19 cellular contexts compared by ENCODE assay signal in the genomic region with DNA sequence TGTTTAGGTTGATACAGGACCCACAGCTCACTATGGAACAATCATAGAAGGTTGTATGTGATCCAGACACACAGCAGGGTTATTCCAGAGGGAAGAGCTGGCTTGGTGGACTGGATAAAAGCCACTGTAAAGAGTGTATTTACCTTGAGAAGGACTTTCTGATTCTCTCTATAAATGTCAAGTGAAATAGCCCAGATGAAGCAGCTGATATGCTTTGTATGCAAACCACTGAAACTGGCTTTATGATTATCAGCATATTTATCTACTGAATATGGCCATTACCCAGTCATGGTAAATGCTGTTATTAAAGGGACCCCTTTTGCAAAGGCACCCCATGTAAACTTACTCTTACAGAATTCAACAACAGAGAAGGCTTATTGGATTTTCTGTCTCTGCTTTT. TPM values are rescaled to one million over a fixed set of nuclear protein-coding genes. Genes with fewer than 3 reads are reported as not detected.
DNase-seq lines count a peak whose midpoint lies in the region; ATAC-seq, FAIRE-seq and TF ChIP-seq lines count a peak whose summit lies in the region.
"Had no signal": no experiment of that assay in that cellular context is flagged by ENCODE, and none has a peak within 500 bp of the region (broad histone marks: within the 10 kb centered on the region; RNA-seq: fewer than 3 reads in every experiment).

No MANE protein-coding gene starts in this region.

- DNase-seq in H54 (ENCODE audit: insufficient read length, low spot score) (no peak), LNCaP clone FGC (ENCODE audit: low read depth) (peak; percentile 41), astrocyte (ENCODE audit: low read depth) (no peak), sigmoid colon (no peak), hypothalamus (lab: John Stamatoyannopoulos, UW) (no peak), lower lobe of right lung (no peak), progenitor cell of endocrine pancreas (ENCODE audit: low spot score, unreplicated experiment) (no peak)
- DNase-seq: C1 segment of cervical spinal cord; Calu3; CD4-positive, alpha-beta memory T cell; COR-L47; DMS153; DND-41; GOT3; H7; HCEC 1CT had no signal

- H3K27me3 Mint-ChIP-seq in astrocyte (ENCODE audit: low read depth, unreplicated experiment): no peaks in the 10 kb centered on the region
- no peaks in the 10 kb centered on the region for H3K27me3 Mint-ChIP-seq in progenitor cell of endocrine pancreas
- H3K27me3 Mint-ChIP-seq: CD4-positive, alpha-beta memory T cell had no signal

- H3K27ac ChIP-seq in astrocyte (ENCODE audit: low read depth, low read length) (no peak overlapping the region), sigmoid colon (peak overlapping the region in 3 of 4 donors; percentile 65 to 70 (median 66)), lower lobe of right lung (no peak overlapping the region)

- H3K4me1 Mint-ChIP-seq in astrocyte (ENCODE audit: low read depth, unreplicated experiment) (peaks cover 6% of the 10 kb centered on the region), progenitor cell of endocrine pancreas (ENCODE audit: low read depth) (peaks cover 3% of the 10 kb centered on the region)
- H3K4me1 Mint-ChIP-seq: CD4-positive, alpha-beta memory T cell had no signal

- H2AFZ ChIP-seq in astrocyte (ENCODE audit: low read depth, low read length): no peak overlapping the region

- no peak overlapping the region for H3K9ac ChIP-seq in astrocyte (ENCODE audit: low read length)

- H3K36me3 ChIP-seq in astrocyte (ENCODE audit: insufficient read depth, low read length) (no peaks in the 10 kb centered on the region), sigmoid colon (no peaks in the 10 kb centered on the region), lower lobe of right lung (no peaks in the 10 kb centered on the region)

- ATAC-seq in lower lobe of right lung: no peak

- TF ChIP-seq EP300 in sigmoid colon (IDR thresholded peaks at IDR 0.05): peak in 1 of 4 donors; percentile 15

- no peak for TF ChIP-seq POLR2A in H54 (IDR thresholded peaks at IDR 0.05; ENCODE audit: low read depth, low read length)
- TF ChIP-seq POLR2A in sigmoid colon (IDR thresholded peaks at IDR 0.05): no peak

- no peaks in the 10 kb centered on the region for H3K9me3 ChIP-seq in astrocyte (ENCODE audit: insufficient read depth, low read depth, low read length)
- H3K9me3 ChIP-seq in sigmoid colon: no peaks in the 10 kb centered on the region
- no peaks in the 10 kb centered on the region for H3K9me3 ChIP-seq in lower lobe of right lung

- no peaks in the 10 kb centered on the region for H3K79me2 ChIP-seq in astrocyte (ENCODE audit: insufficient read depth, low read length)

- H3K27ac Mint-ChIP-seq in astrocyte (ENCODE audit: unreplicated experiment) (peak overlapping the region; percentile 41), progenitor cell of endocrine pancreas (no peak overlapping the region)

- no peak for TF ChIP-seq CTCF in LNCaP clone FGC (IDR thresholded peaks at IDR 0.05; ENCODE audit: control insufficient read depth, extremely low read depth, insufficient read depth)
- TF ChIP-seq CTCF in astrocyte (IDR thresholded peaks at IDR 0.05; ENCODE audit: insufficient read depth, low read depth, low read length): no peak
- TF ChIP-seq CTCF in sigmoid colon (IDR thresholded peaks at IDR 0.05): no peak
- TF ChIP-seq CTCF in lower lobe of right lung (IDR thresholded peaks at IDR 0.05): no peak
- TF ChIP-seq CTCF in progenitor cell of endocrine pancreas (IDR thresholded peaks at IDR 0.05; ENCODE audit: unreplicated experiment): no peak

- no peaks in the 10 kb centered on the region for H4K20me1 ChIP-seq in astrocyte (ENCODE audit: insufficient read depth, low read length)

- intact Hi-C loops in sigmoid colon (cut with DNase I): loop anchor here (5.0 kb wide), 1 partner anchor 66 kb away; no protein-coding TSS in a partner anchor
- intact Hi-C loops in lower lobe of right lung (cut with DNase I): no loop called here

- H3K4me3 ChIP-seq in LNCaP clone FGC (ENCODE audit: low read depth, low read length): no peak overlapping the region
- H3K4me3 ChIP-seq in astrocyte (ENCODE audit: insufficient read depth, low read depth, low read length): no peak overlapping the region
- H3K4me3 ChIP-seq in sigmoid colon: no peak overlapping the region
- H3K4me3 ChIP-seq in lower lobe of right lung: no peak overlapping the region

- no peaks in the 10 kb centered on the region for H3K4me1 ChIP-seq in astrocyte (ENCODE audit: insufficient read depth, low read length)
- H3K4me1 ChIP-seq in sigmoid colon: peaks cover 0 to 46% (median 11%) of the 10 kb centered on the region in 4 donors
- no peaks in the 10 kb centered on the region for H3K4me1 ChIP-seq in lower lobe of right lung

- peaks cover 3% of the 10 kb centered on the region for H3K36me3 Mint-ChIP-seq in astrocyte (ENCODE audit: low read depth, unreplicated experiment)
- peaks cover 1% of the 10 kb centered on the region for H3K36me3 Mint-ChIP-seq in progenitor cell of endocrine pancreas (ENCODE audit: insufficient read depth)
- H3K36me3 Mint-ChIP-seq: CD4-positive, alpha-beta memory T cell had no signal

- no peak overlapping the region for H3K4me3 Mint-ChIP-seq in astrocyte (ENCODE audit: unreplicated experiment)
- H3K4me3 Mint-ChIP-seq in progenitor cell of endocrine pancreas (ENCODE audit: low read depth): no peak overlapping the region
- H3K4me3 Mint-ChIP-seq: CD4-positive, alpha-beta memory T cell had no signal

- H3K4me2 ChIP-seq in astrocyte (ENCODE audit: low read length): no peak overlapping the region

- peak; percentile 62 for FAIRE-seq in H54 (lab: Jason Lieb, UNC)
- FAIRE-seq in astrocyte (lab: Jason Lieb, UNC): no peak
- FAIRE-seq: G401.6, GM12892 had no signal

- H3K27me3 ChIP-seq in astrocyte (ENCODE audit: insufficient read depth, low read length): no peaks in the 10 kb centered on the region
- H3K27me3 ChIP-seq in sigmoid colon: no peaks in the 10 kb centered on the region
- H3K27me3 ChIP-seq in lower lobe of right lung (ENCODE audit: low read depth): no peaks in the 10 kb centered on the region

- no peaks in the 10 kb centered on the region for H3K9me3 Mint-ChIP-seq in astrocyte (ENCODE audit: unreplicated experiment)
- H3K9me3 Mint-ChIP-seq in progenitor cell of endocrine pancreas (ENCODE audit: low read depth): no peaks in the 10 kb centered on the region
- H3K9me3 Mint-ChIP-seq: CD4-positive, alpha-beta memory T cell had no signal

RNA-seq across cellular contexts. Expression of gene C3orf80, which starts 28.1 kb away (rescaled TPM):
- total RNA-seq in astrocyte (6.5 and 13.7 TPM in 2 replicates), sigmoid colon (10 to 100 TPM in 3 of 4 donors, 1 to 10 TPM in 1; 5.8 to 28.3 (median 23.4) TPM), lower lobe of right lung (1.2 TPM), progenitor cell of endocrine pancreas (0.38 and 0.50 TPM in 2 replicates)
- under 1 TPM in 2 of 3 donors, not detected in 1; under 0.01 to 0.80 TPM for polyA plus RNA-seq in sigmoid colon
- total RNA-seq: A673; CD4-positive, alpha-beta memory T cell had no signal
- polyA plus RNA-seq: CD4-positive, alpha-beta memory T cell had no signal

Comparison
In these comparisons a context has a peak if more than half of its experiments do, and no peak if none do; other contexts are left out.
1. H3K27ac ChIP-seq: peak in sigmoid colon (3 of 4); none in astrocyte (single experiment) and lower lobe of right lung (single experiment).